In the genomic region with DNA sequence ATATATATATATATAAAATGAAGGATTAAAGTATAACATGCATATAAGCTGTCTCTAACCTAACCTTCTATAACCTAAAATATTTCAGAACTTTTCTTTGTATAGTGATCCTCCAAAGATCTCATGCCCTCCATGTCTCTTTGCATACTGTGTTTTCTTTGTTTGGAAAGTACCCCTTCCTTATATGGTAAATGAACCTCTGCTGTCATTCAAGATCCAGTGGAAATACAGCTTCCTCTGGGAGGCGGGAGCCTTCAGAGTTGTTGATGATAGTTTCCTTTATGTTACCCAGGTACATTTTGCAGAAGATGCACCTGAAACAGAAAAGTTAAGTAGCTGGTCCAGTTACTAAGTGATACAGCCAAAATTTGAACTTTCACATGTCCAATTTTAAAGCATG, we compare ENCODE assay signal across 18 cellular contexts.
DNase-seq lines count a peak whose midpoint lies in the region; ATAC-seq and TF ChIP-seq lines count a peak whose summit lies in the region.
"Had no signal": no experiment of that assay in that cellular context is flagged by ENCODE, and none has a peak within 500 bp of the region (broad histone marks: within the 10 kb centered on the region; RNA-seq: fewer than 3 reads in every experiment).

No MANE protein-coding gene starts in this region.

- no peaks in the 10 kb centered on the region for H3K9me2 ChIP-seq in GM23338 (ENCODE audit: insufficient read depth)

- no peak overlapping the region for H3K23ac ChIP-seq in mesendoderm (ENCODE audit: low read length)

- H3K4me1 Mint-ChIP-seq in GM23338 (peaks cover 5% of the 10 kb centered on the region; the same call in 1 of the 3 replicates), WTC11 (peaks cover 6% of the 10 kb centered on the region; the same call in 1 of the 2 replicates), endothelial cell (ENCODE audit: unreplicated experiment) (no peaks in the 10 kb centered on the region)
- H3K4me1 Mint-ChIP-seq: CD14-positive monocyte had no signal

- H2AFZ ChIP-seq in GM23338 (no peak overlapping the region), osteoblast (ENCODE audit: low read length) (no peak overlapping the region)

- no peak overlapping the region for H2BK15ac ChIP-seq in mesendoderm (replicated peaks; ENCODE audit: low read depth)

- no peak overlapping the region for H3K9ac ChIP-seq in mesendoderm (ENCODE audit: low read length)

- H2BK5ac ChIP-seq in mesendoderm (ENCODE audit: low read length): no peak overlapping the region

- H3K27me3 ChIP-seq in GM23338 (ENCODE audit: insufficient read depth): no peaks in the 10 kb centered on the region
- no peaks in the 10 kb centered on the region for H3K27me3 ChIP-seq in H7 (ENCODE audit: control insufficient read depth, insufficient read depth, low read length)
- no peaks in the 10 kb centered on the region for H3K27me3 ChIP-seq in mesendoderm (ENCODE audit: insufficient read depth, low read length, poor library complexity)
- H3K27me3 ChIP-seq in osteoblast (ENCODE audit: insufficient read depth, low read length): no peaks in the 10 kb centered on the region

- CTCF ChIA-PET in WTC11 (lab: Charles Lee): no interaction called here

- H2AK5ac ChIP-seq in mesendoderm (ENCODE audit: low read length): no peak overlapping the region

- no peaks in the 10 kb centered on the region for H3K79me1 ChIP-seq in mesendoderm (ENCODE audit: low read length)

- no peaks in the 10 kb centered on the region for H3K27me3 Mint-ChIP-seq in GM23338 (ENCODE audit: insufficient read depth, low read depth, poor library complexity)
- no peaks in the 10 kb centered on the region for H3K27me3 Mint-ChIP-seq in WTC11 (ENCODE audit: low read depth)
- no peaks in the 10 kb centered on the region for H3K27me3 Mint-ChIP-seq in endothelial cell (ENCODE audit: unreplicated experiment)

- no peaks in the 10 kb centered on the region for H3F3A ChIP-seq in GM23338 (replicated peaks; ENCODE audit: low read depth)

- no peak for TF ChIP-seq CTCF in GM23338 (conservative IDR thresholded peaks at IDR 0.05; ENCODE audit: low read depth in 2 of 2)
- TF ChIP-seq CTCF in WTC11 (IDR thresholded peaks at IDR 0.05): no peak
- no peak for TF ChIP-seq CTCF in osteoblast (IDR thresholded peaks at IDR 0.05; ENCODE audit: extremely low read depth, low read depth, low read length)
- no peak for TF ChIP-seq CTCF in endothelial cell (IDR thresholded peaks at IDR 0.05; ENCODE audit: unreplicated experiment)

- H3K18ac ChIP-seq in mesendoderm (ENCODE audit: low read length): no peak overlapping the region

- H3K27ac ChIP-seq in GM23338 (ENCODE audit: low read depth) (no peak overlapping the region), mesendoderm (ENCODE audit: low read depth, low read length) (no peak overlapping the region), osteoblast (ENCODE audit: low read depth, low read length) (no peak overlapping the region)
- H3K27ac ChIP-seq: A549, HL-60 had no signal

- H3K27ac Mint-ChIP-seq in GM23338: no peak overlapping the region
- H3K27ac Mint-ChIP-seq in WTC11: no peak overlapping the region
- H3K27ac Mint-ChIP-seq in endothelial cell (ENCODE audit: unreplicated experiment): no peak overlapping the region
- H3K27ac Mint-ChIP-seq: CD14-positive monocyte; CD8-positive, alpha-beta T cell had no signal

- H4K5ac ChIP-seq in mesendoderm (ENCODE audit: low read length): no peak overlapping the region

- H3K79me2 ChIP-seq in GM23338 (replicated peaks; ENCODE audit: insufficient read depth) (no peaks in the 10 kb centered on the region), mesendoderm (ENCODE audit: control insufficient read depth, insufficient read depth, low read length) (no peaks in the 10 kb centered on the region), osteoblast (ENCODE audit: insufficient read depth, low read length) (no peaks in the 10 kb centered on the region)

- POLR2A ChIA-PET in WTC11 (lab: Charles Lee): no interaction called here

- no peak overlapping the region for H3K56ac ChIP-seq in mesendoderm (ENCODE audit: low read length)

- H3K4me3 Mint-ChIP-seq in GM23338 (no peak overlapping the region), WTC11 (no peak overlapping the region), endothelial cell (ENCODE audit: unreplicated experiment) (no peak overlapping the region)
- H3K4me3 Mint-ChIP-seq: CD14-positive monocyte; CD8-positive, alpha-beta T cell had no signal

- H4K8ac ChIP-seq in mesendoderm (ENCODE audit: low read depth, low read length): no peak overlapping the region

- H3K4me1 ChIP-seq in GM23338 (ENCODE audit: insufficient read depth) (no peaks in the 10 kb centered on the region), mesendoderm (ENCODE audit: control insufficient read depth, low read depth, low read length) (no peaks in the 10 kb centered on the region), osteoblast (ENCODE audit: insufficient read depth, low read length) (no peaks in the 10 kb centered on the region)
- H3K4me1 ChIP-seq: A549, Caco-2 had no signal

- H3K9me3 ChIP-seq in osteoblast (ENCODE audit: low read depth, low read length): no peaks in the 10 kb centered on the region
- H3K9me3 ChIP-seq: A549, Caco-2 had no signal

- H3K4me2 ChIP-seq in GM23338: no peak overlapping the region
- H3K4me2 ChIP-seq in mesendoderm (ENCODE audit: low read length): no peak overlapping the region
- no peak overlapping the region for H3K4me2 ChIP-seq in osteoblast (ENCODE audit: insufficient read depth, low read length)
- H3K4me2 ChIP-seq: A549 had no signal

- H3K4ac ChIP-seq in mesendoderm (ENCODE audit: low read depth, low read length): no peak overlapping the region

- H3K36me3 ChIP-seq in GM23338 (ENCODE audit: insufficient read depth): no peaks in the 10 kb centered on the region
- H3K36me3 ChIP-seq in H7 (replicated peaks; ENCODE audit: control insufficient read depth, insufficient read depth, low read length): no peaks in the 10 kb centered on the region
- no peaks in the 10 kb centered on the region for H3K36me3 ChIP-seq in mesendoderm (ENCODE audit: control insufficient read depth, insufficient read depth, low read length)
- no peaks in the 10 kb centered on the region for H3K36me3 ChIP-seq in osteoblast (ENCODE audit: insufficient read depth, low read length)

- WGBS in mesendoderm (ENCODE audit: extremely low coverage, insufficient coverage, low lambda C conversion rate): no CpG with 5 or more reads among the region's 1 CpG

- H2BK120ac ChIP-seq in mesendoderm (ENCODE audit: low read depth, low read length): no peak overlapping the region

- H3K4me3 ChIP-seq in GM23338: no peak overlapping the region
- H3K4me3 ChIP-seq in H7 (ENCODE audit: insufficient read depth, low read depth, low read length): no peak overlapping the region
- no peak overlapping the region for H3K4me3 ChIP-seq in mesendoderm (ENCODE audit: low read length)
- no peak overlapping the region for H3K4me3 ChIP-seq in osteoblast (ENCODE audit: insufficient read depth, low read length)
- H3K4me3 ChIP-seq: A549 had no signal

- no peaks in the 10 kb centered on the region for H3K9me3 Mint-ChIP-seq in GM23338
- H3K9me3 Mint-ChIP-seq in WTC11: no peaks in the 10 kb centered on the region
- H3K9me3 Mint-ChIP-seq in endothelial cell (ENCODE audit: unreplicated experiment): no peaks in the 10 kb centered on the region
- H3K9me3 Mint-ChIP-seq: CD14-positive monocyte; CD8-positive, alpha-beta T cell had no signal

- ATAC-seq in GM23338: peak; percentile 56
- peak; percentile 64 for ATAC-seq in WTC11
- ATAC-seq: A549; CD8-positive, alpha-beta T cell had no signal

- no peaks in the 10 kb centered on the region for H4K20me1 ChIP-seq in GM23338 (replicated peaks; ENCODE audit: insufficient read depth)
- H4K20me1 ChIP-seq in osteoblast (ENCODE audit: insufficient read depth, low read length): no peaks in the 10 kb centered on the region

- DNase-seq in GM23338 (ENCODE audit: low spot score) (peak; percentile 6), H7 (peak; percentile 7), WTC11 (ENCODE audit: low spot score) (no peak), mesendoderm (peak; percentile 10), hepatic stellate cell (ENCODE audit: low spot score) (no peak), osteoblast (ENCODE audit: insufficient read length, low spot score, missing footprints) (no peak), endothelial cell (ENCODE audit: low spot score) (no peak)
- DNase-seq: Caco-2; CD8-positive, alpha-beta T cell; DMS79 treated with DMSO at 0.1 percent for 48 hours; EL; GOT3; HCEC 1CT; IMR-90; KG1 had no signal

- H3K36me3 Mint-ChIP-seq in GM23338 (ENCODE audit: low read depth) (no peaks in the 10 kb centered on the region), WTC11 (no peaks in the 10 kb centered on the region), endothelial cell (ENCODE audit: low read depth, unreplicated experiment) (no peaks in the 10 kb centered on the region)
- H3K36me3 Mint-ChIP-seq: CD14-positive monocyte; CD8-positive, alpha-beta T cell had no signal

TF ChIP-seq in GM23338, 12 proteins besides CTCF, POLR2A, EP300 and RAD21 (continues in another document):
- no peak for TF ChIP-seq NANOG (IDR thresholded peaks at IDR 0.05; ENCODE audit: borderline replicate concordance)
- TF ChIP-seq, protein P1, sequence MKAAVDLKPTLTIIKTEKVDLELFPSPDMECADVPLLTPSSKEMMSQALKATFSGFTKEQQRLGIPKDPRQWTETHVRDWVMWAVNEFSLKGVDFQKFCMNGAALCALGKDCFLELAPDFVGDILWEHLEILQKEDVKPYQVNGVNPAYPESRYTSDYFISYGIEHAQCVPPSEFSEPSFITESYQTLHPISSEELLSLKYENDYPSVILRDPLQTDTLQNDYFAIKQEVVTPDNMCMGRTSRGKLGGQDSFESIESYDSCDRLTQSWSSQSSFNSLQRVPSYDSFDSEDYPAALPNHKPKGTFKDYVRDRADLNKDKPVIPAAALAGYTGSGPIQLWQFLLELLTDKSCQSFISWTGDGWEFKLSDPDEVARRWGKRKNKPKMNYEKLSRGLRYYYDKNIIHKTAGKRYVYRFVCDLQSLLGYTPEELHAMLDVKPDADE (IDR thresholded peaks at IDR 0.05): no peak
- TF ChIP-seq EZH2 (IDR thresholded peaks at IDR 0.05; ENCODE audit: low read depth, unreplicated experiment): no peak
- TF ChIP-seq JUNB (IDR thresholded peaks at IDR 0.05; ENCODE audit: unreplicated experiment): no peak

Comparison
In these comparisons a context has a peak if more than half of its experiments do, and no peak if none do; other contexts are left out.
1. DNase-seq: peak in GM23338 (single experiment), H7 (single experiment) and mesendoderm (single experiment); none in WTC11 (single experiment), hepatic stellate cell (single experiment), osteoblast (single experiment) and endothelial cell (single experiment).